Comparison of ENCODE assay signal across 17 cellular contexts in genomic region chr1:116031299-116031698, GRCh38. TPM values are rescaled to one million over a fixed set of nuclear protein-coding genes. Genes with fewer than 3 reads are reported as not detected.
A peak's percentile ranks its signal among the peaks of the same experiment; 100 is the strongest.
DNase-seq lines count a peak whose midpoint lies in the region; ATAC-seq lines count a peak whose summit lies in the region.
"Had no signal": no experiment of that assay in that cellular context is flagged by ENCODE, and none has a peak within 500 bp of the region (broad histone marks: within the 10 kb centered on the region; RNA-seq: fewer than 3 reads in every experiment).

No MANE protein-coding gene starts in this region.

- no peaks in the 10 kb centered on the region for H3K9me3 Mint-ChIP-seq in activated CD4-positive, alpha-beta memory T cell treated with anti-CD3 and anti-CD28 coated beads, Interleukin-2, amount 10 ng/mL, durations not matched to agents 7 days and 5 days
- H3K9me3 Mint-ChIP-seq: HFFc6 had no signal

- H2BK15ac ChIP-seq in neuronal stem cell (ENCODE audit: low read length) = no peak overlapping the region

- peaks cover 3% of the 10 kb centered on the region for H3K27me3 Mint-ChIP-seq in activated CD4-positive, alpha-beta memory T cell treated with anti-CD3 and anti-CD28 coated beads, Interleukin-2, amount 10 ng/mL, durations not matched to agents 7 days and 5 days

- no peak overlapping the region for H4K8ac ChIP-seq in neuronal stem cell (ENCODE audit: low read depth, low read length)

- no peak overlapping the region for H3K4ac ChIP-seq in neuronal stem cell (ENCODE audit: low read length)

- no peak overlapping the region for H2AFZ ChIP-seq in neuronal stem cell (ENCODE audit: low read length)

- no peaks in the 10 kb centered on the region for H3K79me1 ChIP-seq in neuronal stem cell (ENCODE audit: low read depth, low read length)

- H3K4me1 ChIP-seq in neuronal stem cell (ENCODE audit: control insufficient read depth in 2 of 2, insufficient read depth in 1 of 2, low read depth in 1 of 2, low read length in 2 of 2) = peaks cover 5 to 9% of the 10 kb centered on the region in 2 donors
- H3K4me1 ChIP-seq: BLaER1 treated with 17β-estradiol and CSF1 and Interleukin-3, amounts not matched to agents 10 nM and 100 nM had no signal

- no peaks in the 10 kb centered on the region for H3K27me3 ChIP-seq in neuronal stem cell (ENCODE audit: control insufficient read depth in 3 of 3, insufficient read depth in 3 of 3, low read depth in 1 of 3, low read length in 3 of 3)
- H3K27me3 ChIP-seq: BLaER1 treated with 17β-estradiol and CSF1 and Interleukin-3, amounts not matched to agents 10 nM and 100 nM had no signal

- H3K23ac ChIP-seq in neuronal stem cell (ENCODE audit: low read depth, low read length, poor library complexity) = no peak overlapping the region

- no peak overlapping the region for H3K4me3 Mint-ChIP-seq in activated CD4-positive, alpha-beta memory T cell treated with anti-CD3 and anti-CD28 coated beads, Interleukin-2, amount 10 ng/mL, durations not matched to agents 7 days and 5 days
- H3K4me3 Mint-ChIP-seq: CD4-positive, CD25-positive, alpha-beta regulatory T cell; HFFc6 had no signal

- no peak overlapping the region for H3K18ac ChIP-seq in neuronal stem cell (ENCODE audit: low read length)

- H4K91ac ChIP-seq in neuronal stem cell (ENCODE audit: low read depth, low read length, poor library complexity) = no peak overlapping the region

- no peaks in the 10 kb centered on the region for H3K36me3 Mint-ChIP-seq in activated CD4-positive, alpha-beta memory T cell treated with anti-CD3 and anti-CD28 coated beads, Interleukin-2, amount 10 ng/mL, durations not matched to agents 7 days and 5 days (ENCODE audit: low read depth)
- H3K36me3 Mint-ChIP-seq: CD4-positive, CD25-positive, alpha-beta regulatory T cell had no signal

- no peaks in the 10 kb centered on the region for H3K9me3 ChIP-seq in neuronal stem cell (replicated peaks in 1 of 2; ENCODE audit: control insufficient read depth in 2 of 2, insufficient read depth in 1 of 2, low read depth in 1 of 2, low read length in 2 of 2)
- H3K9me3 ChIP-seq: BLaER1 treated with 17β-estradiol and CSF1 and Interleukin-3, amounts not matched to agents 10 nM and 100 nM had no signal

- WGBS in neuronal stem cell (ENCODE audit: extremely low coverage in 2 of 2, insufficient read length in 2 of 2, insufficient replicate concordance in 1 of 2), 2 donors = no CpG with 5 or more reads among the region's 10 CpGs

- no peak overlapping the region for H3K27ac ChIP-seq in neuronal stem cell (replicated peaks; ENCODE audit: low read length)
- H3K27ac ChIP-seq: BLaER1 treated with 17β-estradiol and CSF1 and Interleukin-3, amounts not matched to agents 10 nM and 100 nM; HL-60 had no signal

- POLR2A ChIA-PET in activated CD4-positive, alpha-beta memory T cell treated with anti-CD3 and anti-CD28 coated beads, Interleukin-2, amount 10 ng/mL, durations not matched to agents 7 days and 5 days (lab: Charles Lee) = no interaction called here

- CTCF ChIA-PET in activated CD4-positive, alpha-beta memory T cell treated with anti-CD3 and anti-CD28 coated beads, Interleukin-2, amount 10 ng/mL, durations not matched to agents 7 days and 5 days (lab: Charles Lee) = interaction anchor here (2.7 kb wide), 1 partner anchor 11 kb away, joined by 9 read pairs; no protein-coding TSS in a partner anchor

- H3K4me2 ChIP-seq in neuronal stem cell (ENCODE audit: insufficient read depth, low read length, poor library complexity, severe bottlenecking) = no peak overlapping the region
- H3K4me2 ChIP-seq: BLaER1 treated with 17β-estradiol and CSF1 and Interleukin-3, amounts not matched to agents 10 nM and 100 nM had no signal

- no peak overlapping the region for H3K9ac ChIP-seq in neuronal stem cell (ENCODE audit: low read depth, low read length, poor library complexity)
- H3K9ac ChIP-seq: BLaER1 treated with 17β-estradiol and CSF1 and Interleukin-3, amounts not matched to agents 10 nM and 100 nM had no signal

- no peak for ATAC-seq in left lobe of liver
- ATAC-seq: GM12878 had no signal

- H3K4me1 Mint-ChIP-seq in activated CD4-positive, alpha-beta memory T cell treated with anti-CD3 and anti-CD28 coated beads, Interleukin-2, amount 10 ng/mL, durations not matched to agents 7 days and 5 days = no peaks in the 10 kb centered on the region
- H3K4me1 Mint-ChIP-seq: CD4-positive, CD25-positive, alpha-beta regulatory T cell had no signal

- no peak overlapping the region for H2BK5ac ChIP-seq in neuronal stem cell (ENCODE audit: low read length)

- H2BK12ac ChIP-seq in neuronal stem cell (ENCODE audit: low read length) = peak overlapping the region; percentile 67

- no peak overlapping the region for H3K27ac Mint-ChIP-seq in activated CD4-positive, alpha-beta memory T cell treated with anti-CD3 and anti-CD28 coated beads, Interleukin-2, amount 10 ng/mL, durations not matched to agents 7 days and 5 days
- H3K27ac Mint-ChIP-seq: CD4-positive, CD25-positive, alpha-beta regulatory T cell; HFFc6 had no signal

- H2BK120ac ChIP-seq in neuronal stem cell (ENCODE audit: low read depth, low read length) = no peak overlapping the region

- no peak overlapping the region for H2AK5ac ChIP-seq in neuronal stem cell (ENCODE audit: low read depth, low read length)

- no peak overlapping the region for H3K4me3 ChIP-seq in neuronal stem cell (ENCODE audit: low read length in 2 of 2)
- H3K4me3 ChIP-seq: BLaER1 treated with 17β-estradiol and CSF1 and Interleukin-3, amounts not matched to agents 10 nM and 100 nM; GM12878 had no signal

- peak; percentile 56 for DNase-seq in DMS79 (lab: John Stamatoyannopoulos, UW)
- DNase-seq in NCI-H187 (lab: John Stamatoyannopoulos, UW) = peak; percentile 46 to 66
- DNase-seq in inferior parietal cortex (ENCODE audit: extremely low spot score) = peak; percentile 1
- no peak for DNase-seq in neuronal stem cell (ENCODE audit: low spot score)
- no peak for DNase-seq in activated effector memory CD4-positive, alpha-beta T cell treated with Interleukin-2 at 50 U/mL for 16 hours
- DNase-seq in activated CD4-positive, alpha-beta memory T cell treated with anti-CD3 and anti-CD28 coated beads, Interleukin-2, amount 10 ng/mL, durations not matched to agents 7 days and 5 days = no peak
- DNase-seq in left lobe of liver (ENCODE audit: low spot score) = no peak
- no peak for DNase-seq in foreskin melanocyte
- DNase-seq: ACHN; CD4-positive, CD25-positive, alpha-beta regulatory T cell; DMS53; HCEC 1CT; HFFc6 had no signal

- H3K14ac ChIP-seq in neuronal stem cell (ENCODE audit: low read length) = peak overlapping the region; percentile 77

- H3K36me3 ChIP-seq in neuronal stem cell (replicated peaks in 1 of 2; ENCODE audit: control insufficient read depth in 2 of 2, insufficient read depth in 2 of 2, low read length in 2 of 2) = no peaks in the 10 kb centered on the region

RNA-seq across cellular contexts. Expression of gene SLC22A15, which starts 55.0 kb away (rescaled TPM):
- polyA plus RNA-seq in neuronal stem cell (2013, experiment 1 of 2) = 0.10 TPM
- 0.11 TPM for polyA plus RNA-seq in neuronal stem cell (2013, experiment 2 of 2)
- 1 to 10 TPM; 1.2 to 1.3 TPM for total RNA-seq in activated CD4-positive, alpha-beta memory T cell treated with anti-CD3 and anti-CD28 coated beads, Interleukin-2, amount 10 ng/mL, durations not matched to agents 7 days and 5 days
- total RNA-seq in left lobe of liver = 0.23 TPM
- total RNA-seq: G401 had no signal

Comparison
In these comparisons a context has a peak if more than half of its experiments do, and no peak if none do; other contexts are left out.
1. DNase-seq: peak in DMS79 (single experiment), NCI-H187 (2 of 2) and inferior parietal cortex (single experiment); none in neuronal stem cell (single experiment), activated effector memory CD4-positive, alpha-beta T cell treated with Interleukin-2 at 50 U/mL for 16 hours (single experiment), activated CD4-positive, alpha-beta memory T cell treated with anti-CD3 and anti-CD28 coated beads, Interleukin-2, amount 10 ng/mL, durations not matched to agents 7 days and 5 days (single experiment), left lobe of liver (single experiment) and foreskin melanocyte (single experiment).